In genomic region chr13:41941174-41941573, GRCh38 we compare ENCODE assay signal across 13 cellular contexts.
"Had no signal": no experiment of that assay in that cellular context is flagged by ENCODE, and none has a peak within 500 bp of the region (broad histone marks: within the 10 kb centered on the region; RNA-seq: fewer than 3 reads in every experiment).

No MANE protein-coding gene starts in this region.

- H3K4me3 ChIP-seq: stomach, thyroid gland, vagina had no signal

- H3K27ac ChIP-seq: stomach, thyroid gland, vagina had no signal

- H3K27me3 ChIP-seq: stomach, thyroid gland, vagina had no signal

- DNase-seq: activated CD4-positive, alpha-beta T cell treated with anti-CD3 and anti-CD28 coated beads for 4 hours; activated naive CD4-positive, alpha-beta T cell; cerebellar nuclear complex; dermis blood vessel endothelial cell; head of caudate nucleus; islet precursor cell; stimulated activated CD4-positive, alpha-beta T cell treated with anti-CD3 and anti-CD28 coated beads, Interleukin-15, amount 100 ng/mL, for 24 hours; stimulated activated CD4-positive, alpha-beta T cell treated with anti-CD3 and anti-CD28 coated beads, Interleukin-4, amount 100 ng/mL, for 24 hours; stomach; thyroid gland had no signal

- ATAC-seq: esophagus mucosa had no signal

- H3K27ac Mint-ChIP-seq: activated T-helper 1 cell treated with anti-CD3 and anti-CD28 coated beads, Interleukin-12 subunit alpha, Interleukin-12 subunit beta, Interleukin-2, Interleukin-4 antibody, amounts not matched to agents 30 ng/mL and 10 ng/mL and 1 ng/mL, durations not matched to agents 14 hours and 24 hours and 36 hours had no signal

- H3K4me3 Mint-ChIP-seq: activated T-helper 1 cell treated with anti-CD3 and anti-CD28 coated beads, Interleukin-12 subunit alpha, Interleukin-12 subunit beta, Interleukin-2, Interleukin-4 antibody, amounts not matched to agents 30 ng/mL and 10 ng/mL and 1 ng/mL, durations not matched to agents 14 hours and 24 hours and 36 hours had no signal

- H3K4me1 ChIP-seq: vagina had no signal

- H3K9me3 ChIP-seq: thyroid gland, vagina had no signal
